Comparison of ENCODE assay signal across 7 cellular contexts in the genomic region with DNA sequence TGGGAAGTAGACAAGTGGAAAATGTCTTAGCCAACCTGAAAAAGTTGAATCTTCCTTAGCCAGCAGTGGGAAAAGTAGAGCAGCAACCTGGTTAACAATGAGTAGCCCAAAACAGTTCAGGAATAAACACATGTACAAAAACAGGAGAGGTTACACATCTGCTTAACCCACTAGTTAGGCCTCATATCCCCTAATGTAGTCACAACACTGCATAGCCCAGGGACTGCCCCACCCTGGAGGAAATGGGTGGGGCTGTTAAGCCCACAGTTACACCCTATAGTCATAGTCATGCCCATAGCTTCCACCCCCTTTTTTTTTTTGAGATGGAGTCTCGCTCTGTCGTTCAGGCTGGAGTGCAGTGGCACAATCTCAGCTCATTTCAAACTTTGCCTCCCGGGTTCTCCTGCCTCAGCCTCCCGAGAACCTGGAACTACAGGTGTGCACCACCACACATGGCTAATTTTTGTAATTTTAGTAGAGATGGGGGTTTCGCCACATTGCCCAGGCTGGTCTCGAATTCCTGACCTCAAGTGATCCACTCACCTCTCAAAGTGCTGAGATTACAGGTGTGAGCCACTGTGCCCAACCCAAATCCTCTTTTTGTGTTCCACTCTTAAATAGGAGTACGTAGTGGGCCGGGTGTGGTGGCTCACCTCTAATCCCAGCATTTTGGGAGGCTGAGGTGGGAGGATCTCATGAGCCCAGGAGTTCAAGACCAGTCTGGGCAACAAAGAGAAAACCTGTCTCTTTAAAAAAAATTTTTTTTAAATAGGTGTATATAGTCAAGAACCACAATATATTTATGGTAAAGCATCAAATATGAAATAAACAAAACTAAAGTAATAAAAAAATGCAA. TPM values are rescaled to one million over a fixed set of nuclear protein-coding genes. Genes with fewer than 3 reads are reported as not detected.
DNase-seq lines count a peak whose midpoint lies in the region; ATAC-seq and TF ChIP-seq lines count a peak whose summit lies in the region.

No MANE protein-coding gene starts in this region.

- peaks cover 0 to 5% of the 10 kb centered on the region in 2 donors for H3K4me1 ChIP-seq in breast epithelium
- H3K4me1 ChIP-seq in neutrophil (ENCODE audit: control insufficient read depth in 1 of 2, insufficient read depth in 1 of 2, low read depth in 1 of 2, low read length in 1 of 2) = peaks cover 6 to 9% of the 10 kb centered on the region in 2 experiments

- H3K27ac ChIP-seq in breast epithelium (peak overlapping the region; percentile 17 to 28), neutrophil (peak overlapping the region; percentile 40)

- peak; percentile 54 for TF ChIP-seq POLR2A in GM19099 (IDR thresholded peaks at IDR 0.05; ENCODE audit: extremely low read depth, insufficient read length, low read depth)
- TF ChIP-seq POLR2A in breast epithelium (IDR thresholded peaks at IDR 0.05) = no peak

- intact Hi-C loops in breast epithelium (cut with DNase I; ENCODE audit: low total_unique reads) = no loop called here

- ATAC-seq in HG03097 (IDR thresholded peaks at IDR 0.05; ENCODE audit: low FRiP score, unreplicated experiment) = peak; percentile 46

- TF ChIP-seq CTCF in breast epithelium (IDR thresholded peaks at IDR 0.05) (no peak), neutrophil (IDR thresholded peaks at IDR 0.05) (no peak)

- H3K36me3 ChIP-seq in breast epithelium (no peaks in the 10 kb centered on the region), neutrophil (no peaks in the 10 kb centered on the region)

- DNase-seq in T-helper 2 cell (peak; percentile 20 to 96 (median 64)), breast epithelium (ENCODE audit: low spot score in 2 of 2) (no peak), COLO668 (lab: John Stamatoyannopoulos, UW; ENCODE audit: unreplicated experiment) (no peak), NCI-H1694 treated with DMSO at 0.1 percent for 48 hours (lab: John Stamatoyannopoulos, UW) (no peak)

- H3K9me3 ChIP-seq in breast epithelium = no peaks in the 10 kb centered on the region
- H3K9me3 ChIP-seq in neutrophil = no peaks in the 10 kb centered on the region

- no peaks in the 10 kb centered on the region for H3K27me3 ChIP-seq in breast epithelium
- no peaks in the 10 kb centered on the region for H3K27me3 ChIP-seq in neutrophil

- no peak overlapping the region for H3K4me3 ChIP-seq in breast epithelium
- no peak overlapping the region for H3K4me3 ChIP-seq in neutrophil (ENCODE audit: low read depth in 1 of 2, low read length in 1 of 2)

RNA-seq across cellular contexts. Expression of a gene that starts 24.5 kb away (rescaled TPM):
- total RNA-seq in breast epithelium = 10 to 100 TPM; 58.3 to 87.1 (median 63.7) TPM

Comparison
In these comparisons a context has a peak if more than half of its experiments do, and no peak if none do; other contexts are left out.
1. DNase-seq: peak in T-helper 2 cell (5 of 5); none in breast epithelium (0 of 2), COLO668 (single experiment) and NCI-H1694 treated with DMSO at 0.1 percent for 48 hours (single experiment).